Comparison of ENCODE assay signal across 8 cellular contexts in the genomic region with DNA sequence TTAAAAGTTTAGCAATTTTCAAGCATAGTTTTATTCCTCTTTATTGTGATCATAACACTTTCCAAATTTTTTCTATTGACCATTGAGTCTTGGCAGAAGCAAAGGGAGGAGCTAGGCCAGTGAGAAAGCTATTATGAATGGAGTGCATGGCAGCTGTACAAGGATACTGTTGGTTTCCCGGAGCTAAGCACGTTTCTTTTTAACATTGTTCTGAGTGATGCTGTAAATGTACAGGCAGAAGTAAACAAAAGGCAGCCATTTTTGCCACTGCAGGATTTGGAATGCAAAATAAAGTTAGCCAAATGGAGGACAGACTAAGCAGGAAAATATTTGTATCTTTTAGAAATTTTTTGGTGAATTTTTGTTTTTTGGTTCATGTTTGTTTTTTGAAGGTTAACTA. TPM values are rescaled to one million over a fixed set of nuclear protein-coding genes. Genes with fewer than 3 reads are reported as not detected.
DNase-seq lines count a peak whose midpoint lies in the region; ATAC-seq, FAIRE-seq and TF ChIP-seq lines count a peak whose summit lies in the region.

No MANE protein-coding gene starts in this region.

- no peak overlapping the region for H3K4me3 ChIP-seq in CD4-positive, alpha-beta memory T cell (ENCODE audit: low read length in 2 of 2)
- H3K4me3 ChIP-seq in GM12878: no peak overlapping the region

- peak overlapping the region in 4 of 7 donors; percentile 15 to 78 (median 40) for H3K27ac Mint-ChIP-seq in CD4-positive, alpha-beta memory T cell

- H2AFZ ChIP-seq in GM12878 (ENCODE audit: control insufficient read depth, low read depth, low read length): no peak overlapping the region

- H3K9me3 Mint-ChIP-seq in CD4-positive, alpha-beta memory T cell: no peaks in the 10 kb centered on the region

- FAIRE-seq in GM12878 (lab: Jason Lieb, UNC): no peak

- H3K4me2 ChIP-seq in GM12878 (ENCODE audit: control insufficient read depth, insufficient read depth): no peak overlapping the region

- DNase-seq in CD4-positive, alpha-beta memory T cell: no peak
- DNase-seq in NCI-H146 treated with DMSO at 0.1 percent for 48 hours (lab: John Stamatoyannopoulos, UW; ENCODE audit: unreplicated experiment) (peak; percentile 30), GM12878 (ENCODE audit: low read depth, low spot score) (no peak), lung microvascular endothelial cell (ENCODE audit: low read depth in 2 of 2) (peak; percentile 45 to 58), KG1 (lab: John Stamatoyannopoulos, UW) (no peak), NCI-H1930 (lab: John Stamatoyannopoulos, UW) (no peak), activated T-cell treated with anti-CD3 and anti-CD28 coated beads for 4 hours (no peak)

- H3K27ac ChIP-seq in CD4-positive, alpha-beta memory T cell (ENCODE audit: low read depth, low read length): no peak overlapping the region
- H3K27ac ChIP-seq in GM12878 (ENCODE audit: control insufficient read depth, insufficient read depth): no peak overlapping the region

- POLR2A ChIA-PET in CD4-positive, alpha-beta memory T cell (lab: Charles Lee; ENCODE audit: partially characterized antibody): interaction anchor here (3.3 kb wide), 1 partner anchor 16 kb away, joined by 10 read pairs; the partner anchor contains the start of gene CBL
- POLR2A ChIA-PET in GM12878 (lab: Charles Lee): interaction anchor here (1.1 kb wide), 1 partner anchor 11 kb away, joined by 3 read pairs; no protein-coding TSS in a partner anchor

- H3K9me3 ChIP-seq in CD4-positive, alpha-beta memory T cell (ENCODE audit: control insufficient read depth in 1 of 2, low read length in 2 of 2): no peaks in the 10 kb centered on the region
- no peaks in the 10 kb centered on the region for H3K9me3 ChIP-seq in GM12878 (replicated peaks; ENCODE audit: control insufficient read depth, insufficient read depth, low read length)

- WGBS in GM12878 (ENCODE audit: insufficient coverage, insufficient replicate concordance, low lambda C conversion rate, missing lambda C conversion rate): 82% methylated on average over 2 of the region's 2 CpGs

- no peak for TF ChIP-seq EP300 in GM12878 (IDR thresholded peaks at IDR 0.05; ENCODE audit: borderline replicate concordance in 1 of 2, control insufficient read depth in 1 of 2, low read depth in 2 of 2, low read length in 2 of 2)

- RAD21 ChIA-PET in GM12878 (lab: Charles Lee; ENCODE audit: unreplicated experiment): no interaction called here

- no peaks in the 10 kb centered on the region for H3K36me3 ChIP-seq in CD4-positive, alpha-beta memory T cell (ENCODE audit: insufficient read depth, low read length)
- no peaks in the 10 kb centered on the region for H3K36me3 ChIP-seq in GM12878 (ENCODE audit: control insufficient read depth in 2 of 2, insufficient read depth in 2 of 2, low read length in 1 of 2)

- peak overlapping the region in 4 of 8 donors; percentile 0 to 63 (median 32) for H3K4me3 Mint-ChIP-seq in CD4-positive, alpha-beta memory T cell

- in situ Hi-C loops in GM12878 (cut with MboI): no loop called here

- CTCF ChIA-PET in CD4-positive, alpha-beta memory T cell (lab: Charles Lee; ENCODE audit: partially characterized antibody): interaction anchor here (1.0 to 1.3 kb wide), 2 partner anchors 53 to 102 kb away, joined by 3 to 4 read pairs; partner anchors contain the start of gene NLRX1
- CTCF ChIA-PET in GM12878 (lab: Yijun Ruan, JAX): interaction anchor here (0.6 to 1.6 kb wide), 7 partner anchors 10 to 1036 kb away, joined by 3 to 5 read pairs (median 3); no protein-coding TSS in a partner anchor

- no peaks in the 10 kb centered on the region for H3K27me3 ChIP-seq in CD4-positive, alpha-beta memory T cell (ENCODE audit: insufficient read depth, low read length)
- no peaks in the 10 kb centered on the region for H3K27me3 ChIP-seq in GM12878 (replicated peaks in 1 of 2; ENCODE audit: control insufficient read depth in 2 of 2, insufficient read depth in 2 of 2, low read length in 1 of 2)

- SMC1A ChIA-PET in GM12878 (lab: Charles Lee; ENCODE audit: uncharacterized antibody, unreplicated experiment): interaction anchor here (1.2 to 1.6 kb wide), 5 partner anchors 9 to 41 kb away, joined by 4 to 6 read pairs (median 4); no protein-coding TSS in a partner anchor

- peaks cover 5 to 7% of the 10 kb centered on the region in 2 donors for H3K36me3 Mint-ChIP-seq in CD4-positive, alpha-beta memory T cell

- H3K27me3 Mint-ChIP-seq in CD4-positive, alpha-beta memory T cell: no peaks in the 10 kb centered on the region

- H3K4me1 ChIP-seq in CD4-positive, alpha-beta memory T cell (ENCODE audit: insufficient read depth, low read length): peaks cover 31% of the 10 kb centered on the region
- H3K4me1 ChIP-seq in GM12878 (ENCODE audit: control insufficient read depth, insufficient read depth, low read length): peaks cover 3% of the 10 kb centered on the region

- BruUV-seq in GM12878 (replicated peaks; lab: Mats Ljungman, UMichigan): TSS peak; percentile 25

- ATAC-seq in GM12878: no peak
- ATAC-seq in HG03354 (IDR thresholded peaks at IDR 0.05; ENCODE audit: poor library complexity, severe bottlenecking, unreplicated experiment): no peak

- no peak overlapping the region for H3K9ac ChIP-seq in GM12878 (ENCODE audit: control insufficient read depth, insufficient read depth, low read length)

- no peak for TF ChIP-seq CTCF in GM12878 (IDR thresholded peaks at IDR 0.05 in 2 of 3, conservative IDR thresholded peaks at IDR 0.05 in 1 of 3; ENCODE audit: control insufficient read depth in 2 of 3, extremely low read depth in 1 of 3, insufficient read depth in 1 of 3, low read depth in 3 of 3, low read length in 3 of 3)

- no peak for TF ChIP-seq RAD21 in GM12878 (IDR thresholded peaks at IDR 0.05; ENCODE audit: insufficient read depth, low read depth, low read length)

- intact Hi-C loops in CD4-positive, alpha-beta memory T cell (cut with micrococcal nuclease): no loop called here
- intact Hi-C loops in GM12878 (cut with micrococcal nuclease; ENCODE audit: unreplicated experiment): no loop called here

- H4K20me1 ChIP-seq in GM12878 (ENCODE audit: control insufficient read depth, insufficient read depth): no peaks in the 10 kb centered on the region

- peaks cover 42 to 68% (median 56%) of the 10 kb centered on the region in 4 donors for H3K4me1 Mint-ChIP-seq in CD4-positive, alpha-beta memory T cell

- H3K79me2 ChIP-seq in GM12878 (ENCODE audit: control insufficient read depth, insufficient read depth, low read length): peaks cover 59% of the 10 kb centered on the region

- TF ChIP-seq POLR2A in GM12878 (IDR thresholded peaks at IDR 0.05; ENCODE audit: low read depth, low read length): no peak

RNA-seq across cellular contexts. Expression of gene CBL, which starts 16.2 kb away (rescaled TPM):
- 10 to 100 TPM; 39.5 to 39.8 TPM for total RNA-seq in CD4-positive, alpha-beta memory T cell
- polyA plus RNA-seq in CD4-positive, alpha-beta memory T cell: 10 to 100 TPM in 1 of 2 donors, 1 to 10 TPM in 1; 3.6 to 15.6 TPM
- 28.7 and 29.6 TPM in 2 replicates for total RNA-seq in GM12878 (2013; cell fraction: nucleolus; rRNA removed)
- total RNA-seq in GM12878 (2014; rRNA removed) (9.3 and 9.6 TPM in 2 replicates), GM12878 (2014; rRNA removed; fragmentation: Illumina TruSeq; extraction: Trizol) (9.4 and 10.0 TPM in 2 replicates), GM12878 (2021) (25.4 and 27.1 TPM in 2 replicates), lung microvascular endothelial cell (6.2 and 7.8 TPM in 2 replicates)
- polyA plus RNA-seq in GM12878 (2011; ENCODE audit: low read depth): 7.9 TPM
- polyA plus RNA-seq in GM12878 (2011; rRNA removed) (14.5 and 18.4 TPM in 2 replicates), GM12878 (2014; fragmentation: Illumina TruSeq; extraction: Trizol) (21.5 and 25.9 TPM in 2 replicates), GM12878 (2014; fragmentation: Nextera tagmentation; extraction: Ambion mirVana) (1 to 10 TPM; 3.9 to 7.6 TPM), GM12878 (2014; rRNA removed) (11.6 and 12.1 TPM in 2 replicates), GM12878 (2016; fragmentation: Nextera tagmentation; extraction: Ambion mirVana) (1 to 10 TPM; 8.2 to 8.8 TPM)
- polyA plus RNA-seq in GM12878 (2011; cell fraction: cytosol; rRNA removed): 11.4 and 16.9 TPM in 2 replicates
- 21.6 and 24.8 TPM in 2 replicates for polyA plus RNA-seq in GM12878 (2011; cell fraction: nucleus; rRNA removed)
- 9.4 and 12.4 TPM in 2 replicates for polyA plus RNA-seq in GM12878 (2012)
- 20.2 and 23.0 TPM in 2 replicates for polyA minus RNA-seq in GM12878 (2011; rRNA and poly(A)+ RNA removed)
- polyA minus RNA-seq in GM12878 (2011; cell fraction: cytosol; rRNA and poly(A)+ RNA removed): 11.9 and 13.2 TPM in 2 replicates
- 8.0 and 13.5 TPM in 2 replicates for polyA minus RNA-seq in GM12878 (2011; cell fraction: nucleus; rRNA and poly(A)+ RNA removed)

RNA-seq across cellular contexts. Expression of gene NHERF4, which starts 37.0 kb away (rescaled TPM):
- total RNA-seq in CD4-positive, alpha-beta memory T cell: 1 to 10 TPM in 1 of 2 experiments, under 1 TPM in 1; 0.86 to 1.1 TPM
- polyA plus RNA-seq in CD4-positive, alpha-beta memory T cell: not detected
- not detected in 2 replicates for total RNA-seq in GM12878 (2013; cell fraction: nucleolus; rRNA removed)
- total RNA-seq in GM12878 (2014; rRNA removed): not detected in 2 replicates
- total RNA-seq in GM12878 (2014; rRNA removed; fragmentation: Illumina TruSeq; extraction: Trizol): not detected in 2 replicates
- total RNA-seq in GM12878 (2021): 0.15 TPM in 1 of 2 replicates, not detected in the other
- not detected for polyA plus RNA-seq in GM12878 (2011; ENCODE audit: low read depth)
- not detected in 2 replicates for polyA plus RNA-seq in GM12878 (2011; rRNA removed)
- not detected in 2 replicates for polyA plus RNA-seq in GM12878 (2011; cell fraction: cytosol; rRNA removed)
- polyA plus RNA-seq in GM12878 (2011; cell fraction: nucleus; rRNA removed): not detected in 2 replicates
- 0.09 TPM in 1 of 2 replicates, not detected in the other for polyA plus RNA-seq in GM12878 (2012)
- not detected in 2 replicates for polyA plus RNA-seq in GM12878 (2014; fragmentation: Illumina TruSeq; extraction: Trizol)
- not detected for polyA plus RNA-seq in GM12878 (2014; fragmentation: Nextera tagmentation; extraction: Ambion mirVana)
- not detected in 2 replicates for polyA plus RNA-seq in GM12878 (2014; rRNA removed)
- not detected for polyA plus RNA-seq in GM12878 (2016; fragmentation: Nextera tagmentation; extraction: Ambion mirVana)
- polyA minus RNA-seq in GM12878 (2011; rRNA and poly(A)+ RNA removed): not detected in 2 replicates
- not detected in 2 replicates for polyA minus RNA-seq in GM12878 (2011; cell fraction: cytosol; rRNA and poly(A)+ RNA removed)
- not detected in 2 replicates for polyA minus RNA-seq in GM12878 (2011; cell fraction: nucleus; rRNA and poly(A)+ RNA removed)
- total RNA-seq in lung microvascular endothelial cell: not detected in 2 replicates

RNA-seq across cellular contexts. Expression of gene NLRX1, which starts 53.8 kb away (rescaled TPM):
- 1 to 10 TPM; 8.8 to 9.2 TPM for total RNA-seq in CD4-positive, alpha-beta memory T cell
- polyA plus RNA-seq in CD4-positive, alpha-beta memory T cell: 1 to 10 TPM; 5.5 to 7.4 TPM
- 11.5 and 13.9 TPM in 2 replicates for total RNA-seq in GM12878 (2013; cell fraction: nucleolus; rRNA removed)
- total RNA-seq in GM12878 (2014; rRNA removed) (17.3 and 18.0 TPM in 2 replicates), GM12878 (2014; rRNA removed; fragmentation: Illumina TruSeq; extraction: Trizol) (6.1 and 6.9 TPM in 2 replicates), GM12878 (2021) (18.5 and 20.5 TPM in 2 replicates), lung microvascular endothelial cell (9.8 and 11.1 TPM in 2 replicates)
- polyA plus RNA-seq in GM12878 (2011; ENCODE audit: low read depth): 5.4 TPM
- polyA plus RNA-seq in GM12878 (2011; rRNA removed) (2.3 and 6.4 TPM in 2 replicates), GM12878 (2014; fragmentation: Illumina TruSeq; extraction: Trizol) (3.3 and 6.8 TPM in 2 replicates), GM12878 (2014; fragmentation: Nextera tagmentation; extraction: Ambion mirVana) (1 to 10 TPM in 1 of 2 experiments, under 1 TPM in 1; 0.85 to 1.0 TPM), GM12878 (2014; rRNA removed) (15.6 and 16.5 TPM in 2 replicates), GM12878 (2016; fragmentation: Nextera tagmentation; extraction: Ambion mirVana) (10 to 100 TPM; 13.1 to 16.5 TPM)
- 9.8 and 12.0 TPM in 2 replicates for polyA plus RNA-seq in GM12878 (2011; cell fraction: cytosol; rRNA removed)
- 21.8 and 27.0 TPM in 2 replicates for polyA plus RNA-seq in GM12878 (2011; cell fraction: nucleus; rRNA removed)
- 9.7 and 10.2 TPM in 2 replicates for polyA plus RNA-seq in GM12878 (2012)
- polyA minus RNA-seq in GM12878 (2011; rRNA and poly(A)+ RNA removed): 7.9 and 15.4 TPM in 2 replicates
- 3.5 and 7.2 TPM in 2 replicates for polyA minus RNA-seq in GM12878 (2011; cell fraction: cytosol; rRNA and poly(A)+ RNA removed)
- 8.2 and 12.0 TPM in 2 replicates for polyA minus RNA-seq in GM12878 (2011; cell fraction: nucleus; rRNA and poly(A)+ RNA removed)

Comparison
In these comparisons a context has a peak if more than half of its experiments do, and no peak if none do; other contexts are left out.
1. DNase-seq: peak in NCI-H146 treated with DMSO at 0.1 percent for 48 hours (single experiment) and lung microvascular endothelial cell (2 of 2); none in CD4-positive, alpha-beta memory T cell (0 of 5), GM12878 (single experiment), KG1 (single experiment), NCI-H1930 (0 of 2) and activated T-cell treated with anti-CD3 and anti-CD28 coated beads for 4 hours (single experiment).